Comparison of ENCODE assay signal across 8 cellular contexts in the genomic region with DNA sequence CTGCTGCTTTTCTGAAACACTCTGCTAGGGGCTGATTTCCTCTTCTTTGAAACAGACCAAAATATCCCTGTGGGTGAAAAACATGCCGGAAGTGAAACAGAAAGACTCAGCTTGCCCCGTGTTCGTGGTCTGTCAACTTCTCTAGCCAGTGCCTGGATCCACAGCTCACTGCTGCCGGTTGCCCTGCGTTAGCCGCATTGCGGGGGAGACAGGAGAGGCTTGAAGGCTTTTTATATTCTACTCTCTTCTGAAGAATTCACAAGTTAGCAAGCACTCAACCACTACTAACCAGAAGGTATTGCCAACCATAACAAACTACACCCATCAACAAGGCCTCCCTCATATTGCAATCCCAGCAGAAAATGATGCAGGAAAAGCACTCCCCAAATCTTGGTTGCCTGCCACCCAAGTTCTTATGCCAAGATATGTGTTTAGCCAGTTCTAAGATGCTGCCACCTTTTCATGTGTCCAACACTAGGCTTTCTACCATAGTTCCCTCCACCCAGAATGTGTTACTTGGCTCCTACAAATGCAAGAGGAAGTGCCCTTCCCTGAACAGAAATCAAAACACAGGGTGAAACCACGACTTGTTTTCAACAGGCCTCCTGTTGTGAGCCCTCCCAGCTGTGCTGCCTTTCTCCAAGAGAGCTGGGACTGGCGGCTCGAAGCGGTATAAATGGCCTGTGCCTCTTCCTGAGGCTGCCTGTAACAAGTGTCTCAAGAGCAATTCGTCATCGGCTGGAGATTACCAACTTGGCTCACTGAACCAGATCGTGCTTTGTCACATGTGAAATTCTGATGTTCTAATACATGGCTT.
A peak's percentile ranks its signal among the peaks of the same experiment; 100 is the strongest.
DNase-seq lines count a peak whose midpoint lies in the region; ATAC-seq and TF ChIP-seq lines count a peak whose summit lies in the region.

No MANE protein-coding gene starts in this region.

- peak overlapping the region; percentile 3; the same call in 1 of the 2 replicates for H3K9ac ChIP-seq in KMS-11

- DNase-seq in DMS53 treated with DMSO at 0.1 percent for 48 hours (lab: John Stamatoyannopoulos, UW; ENCODE audit: unreplicated experiment), result peak; percentile 23
- DNase-seq in breast epithelium (ENCODE audit: low spot score in 2 of 2), result peak in 1 of 2 donors; percentile 70
- DNase-seq in kidney glomerular epithelial cell (lab: John Stamatoyannopoulos, UW), result peak; percentile 87
- DNase-seq in stimulated activated CD4-positive, alpha-beta T cell treated with anti-CD3 and anti-CD28 coated beads, Interleukin-4, amount 100 ng/mL, for 24 hours, result peak; percentile 64
- no peak for DNase-seq in ACHN

- H4K20me1 ChIP-seq in KMS-11 (ENCODE audit: insufficient read depth), result no peaks in the 10 kb centered on the region

- H3K4me3 ChIP-seq in KMS-11 (IDR thresholded peaks at IDR 0.05; ENCODE audit: insufficient read depth, low read depth, low read length) (no peak overlapping the region), WI38 (ENCODE audit: low read depth, low read length) (peak overlapping the region; percentile 27; the same call in 1 of the 2 replicates), breast epithelium (peak overlapping the region in 2 of 3 donors; percentile 21 to 55)

- no peak for TF ChIP-seq CTCF in KMS-11 (conservative IDR thresholded peaks at IDR 0.05; ENCODE audit: low read depth, low read length)
- TF ChIP-seq CTCF in WI38 (IDR thresholded peaks at IDR 0.05; ENCODE audit: low read depth, low read length), result no peak
- no peak for TF ChIP-seq CTCF in breast epithelium (IDR thresholded peaks at IDR 0.05)

- H3K36me3 ChIP-seq in KMS-11 (ENCODE audit: insufficient read depth) (no peaks in the 10 kb centered on the region), breast epithelium (no peaks in the 10 kb centered on the region)

- H3K79me2 ChIP-seq in KMS-11 (ENCODE audit: insufficient read depth, low read depth), result no peaks in the 10 kb centered on the region

- H3K9me3 ChIP-seq in breast epithelium, result no peaks in the 10 kb centered on the region

- no peak for TF ChIP-seq POLR2A in breast epithelium (IDR thresholded peaks at IDR 0.05)

- ATAC-seq in GM21529 (IDR thresholded peaks at IDR 0.05; ENCODE audit: unreplicated experiment), result peak; percentile 89

- in situ Hi-C loops in ACHN (cut with HindIII; ENCODE audit: low pct_ligation_motif_present, low pct_unique_long_range_greater_than_20kb, low sequenced_read_pairs), result no loop called here

- H3K4me1 ChIP-seq in KMS-11 (ENCODE audit: low read depth, poor library complexity, severe bottlenecking) (peaks cover 36% of the 10 kb centered on the region), breast epithelium (peaks cover 0 to 17% of the 10 kb centered on the region in 2 donors)

- H3K4me2 ChIP-seq in KMS-11, result peak overlapping the region; percentile 71

- intact Hi-C loops in breast epithelium (cut with DNase I; ENCODE audit: low total_unique reads), result no loop called here

- H3K27ac ChIP-seq in KMS-11 (peak overlapping the region; percentile 45), breast epithelium (peak overlapping the region; percentile 81 to 95)

- H3K27me3 ChIP-seq in KMS-11 (ENCODE audit: insufficient read depth, low read depth) (no peaks in the 10 kb centered on the region), breast epithelium (no peaks in the 10 kb centered on the region)

- peak overlapping the region; percentile 22; the same call in 1 of the 2 replicates for H2AFZ ChIP-seq in KMS-11 (ENCODE audit: low read depth)
